ENCODE assay signal across 1 cellular context in genomic region chr19:48645652-48646191, GRCh38.
TF ChIP-seq lines count a peak whose summit lies in the region.

CA11 (minus strand) TSS chr19:48646187; CDS start chr19:48645632, 555 bp downstream.

TF ChIP-seq in GM23338, 12 proteins besides CTCF, POLR2A, EP300 and RAD21 (continued from another document):
- TF ChIP-seq ZNF462 (CRISPR knock-in tag; IDR thresholded peaks at IDR 0.05), result 0 out of 2 replicates have a peak, but pooled peaks have one; percentile 45
- TF ChIP-seq NANOG (IDR thresholded peaks at IDR 0.05; ENCODE audit: borderline replicate concordance), result no peak
- no peak for TF ChIP-seq POLR2AphosphoS5 (IDR thresholded peaks at IDR 0.05; ENCODE audit: low read depth)
